8 cellular contexts compared by ENCODE assay signal in genomic region chr19:7831452-7831851, GRCh38. TPM values are rescaled to one million over a fixed set of nuclear protein-coding genes. Genes with fewer than 3 reads are reported as not detected.
DNase-seq lines count a peak whose midpoint lies in the region; ATAC-seq and TF ChIP-seq lines count a peak whose summit lies in the region.

No MANE protein-coding gene starts in this region.

- no peaks in the 10 kb centered on the region for H4K20me1 ChIP-seq in GM23248 (ENCODE audit: insufficient read depth)

- H3K9me2 ChIP-seq in GM23248 (ENCODE audit: insufficient read depth) = no peaks in the 10 kb centered on the region

- TF ChIP-seq EP300 in esophagus muscularis mucosa (IDR thresholded peaks at IDR 0.05) = no peak

- H3K9me3 ChIP-seq in GM23248 (ENCODE audit: low read depth) (no peaks in the 10 kb centered on the region), esophagus muscularis mucosa (no peaks in the 10 kb centered on the region)

- H3K4me3 Mint-ChIP-seq in activated T-helper 2 cell treated with anti-CD3 and anti-CD28 coated beads, Interferon-gamma antibody, Interleukin-2, Interleukin-4, amounts not matched to agents 10 μg/mL and 5 μg/mL and 100 μg/mL, durations not matched to agents 14 hours and 24 hours and 36 hours (ENCODE audit: low read depth) = peak overlapping the region; percentile 86

- H2AFZ ChIP-seq in GM23248 = no peak overlapping the region

- peaks cover 29% of the 10 kb centered on the region for H3K79me2 ChIP-seq in GM23248 (ENCODE audit: insufficient read depth)

- H3K36me3 ChIP-seq in GM23248 (ENCODE audit: low read depth) (no peaks in the 10 kb centered on the region), esophagus muscularis mucosa (no peaks in the 10 kb centered on the region)

- no peak overlapping the region for H3K9ac ChIP-seq in GM23248

- DNase-seq in ACHN (peak; percentile 8), GM23248 (peak; percentile 69), iris pigment epithelial cell (ENCODE audit: low read depth) (peak; percentile 36), cerebellum (ENCODE audit: low spot score) (no peak), esophagus muscularis mucosa (ENCODE audit: extremely low spot score) (no peak)
- no peak for DNase-seq in activated T-helper 2 cell treated with anti-CD3 and anti-CD28 coated beads, Interferon-gamma antibody, Interleukin-2, Interleukin-4, amounts not matched to agents 10 μg/mL and 5 μg/mL and 100 μg/mL, durations not matched to agents 14 hours and 24 hours and 36 hours (ENCODE audit: low spot score)
- no peak for DNase-seq in effector CD4-positive, alpha-beta T cell

- in situ Hi-C loops in ACHN (cut with HindIII; ENCODE audit: low pct_ligation_motif_present, low pct_unique_long_range_greater_than_20kb, low sequenced_read_pairs) (no loop called here), GM23248 (cut with MboI) (no loop called here)

- WGBS in GM23248 (ENCODE audit: low coverage in 1 of 2, low lambda C conversion rate in 2 of 2, missing lambda C conversion rate in 2 of 2), 2 experiments = 67% methylated on average over 10 of the region's 10 CpGs
- 75% methylated on average over 10 of the region's 10 CpGs for WGBS in esophagus muscularis mucosa

- ATAC-seq in HG03108 (IDR thresholded peaks at IDR 0.05; ENCODE audit: unreplicated experiment) = no peak

- H3K4me1 Mint-ChIP-seq in activated T-helper 2 cell treated with anti-CD3 and anti-CD28 coated beads, Interferon-gamma antibody, Interleukin-2, Interleukin-4, amounts not matched to agents 10 μg/mL and 5 μg/mL and 100 μg/mL, durations not matched to agents 14 hours and 24 hours and 36 hours (ENCODE audit: low read depth) = peaks cover 11% of the 10 kb centered on the region

- peaks cover 5% of the 10 kb centered on the region for H3K27me3 Mint-ChIP-seq in activated T-helper 2 cell treated with anti-CD3 and anti-CD28 coated beads, Interferon-gamma antibody, Interleukin-2, Interleukin-4, amounts not matched to agents 10 μg/mL and 5 μg/mL and 100 μg/mL, durations not matched to agents 14 hours and 24 hours and 36 hours (ENCODE audit: low read depth)

- H3K4me1 ChIP-seq in GM23248 (ENCODE audit: insufficient read depth) (peaks cover 16% of the 10 kb centered on the region), esophagus muscularis mucosa (peaks cover 21 to 43% (median 40%) of the 10 kb centered on the region in 4 donors)

- H3K27ac ChIP-seq in GM23248 = no peak overlapping the region
- no peak overlapping the region for H3K27ac ChIP-seq in esophagus muscularis mucosa (replicated peaks in 1 of 4)

- H3K27me3 ChIP-seq in GM23248 (replicated peaks; ENCODE audit: insufficient read depth) (peaks cover 15% of the 10 kb centered on the region; the same call in 1 of the 2 replicates), esophagus muscularis mucosa (no peaks in the 10 kb centered on the region)

- H3K4me3 ChIP-seq in GM23248 = no peak overlapping the region
- peak overlapping the region in 1 of 4 donors; percentile 94 for H3K4me3 ChIP-seq in esophagus muscularis mucosa

- intact Hi-C loops in activated T-helper 2 cell treated with anti-CD3 and anti-CD28 coated beads, Interferon-gamma antibody, Interleukin-2, Interleukin-4, amounts not matched to agents 10 μg/mL and 5 μg/mL and 100 μg/mL, durations not matched to agents 14 hours and 24 hours and 36 hours (cut with micrococcal nuclease) = no loop called here
- intact Hi-C loops in esophagus muscularis mucosa (cut with DNase I) = no loop called here

- H3K9me3 Mint-ChIP-seq in activated T-helper 2 cell treated with anti-CD3 and anti-CD28 coated beads, Interferon-gamma antibody, Interleukin-2, Interleukin-4, amounts not matched to agents 10 μg/mL and 5 μg/mL and 100 μg/mL, durations not matched to agents 14 hours and 24 hours and 36 hours = no peaks in the 10 kb centered on the region

- H3K36me3 Mint-ChIP-seq in activated T-helper 2 cell treated with anti-CD3 and anti-CD28 coated beads, Interferon-gamma antibody, Interleukin-2, Interleukin-4, amounts not matched to agents 10 μg/mL and 5 μg/mL and 100 μg/mL, durations not matched to agents 14 hours and 24 hours and 36 hours (ENCODE audit: low read depth) = no peaks in the 10 kb centered on the region

- H3F3A ChIP-seq in GM23248 (ENCODE audit: insufficient read depth) = no peaks in the 10 kb centered on the region

- TF ChIP-seq POLR2A in esophagus muscularis mucosa (IDR thresholded peaks at IDR 0.05; ENCODE audit: low read depth) = no peak

- TF ChIP-seq CTCF in esophagus muscularis mucosa (IDR thresholded peaks at IDR 0.05) = peak in 1 of 3 experiments; percentile 22

- H3K4me2 ChIP-seq in GM23248 (ENCODE audit: unreplicated experiment) = peak overlapping the region; percentile 54

- no peak overlapping the region for H3K27ac Mint-ChIP-seq in activated T-helper 2 cell treated with anti-CD3 and anti-CD28 coated beads, Interferon-gamma antibody, Interleukin-2, Interleukin-4, amounts not matched to agents 10 μg/mL and 5 μg/mL and 100 μg/mL, durations not matched to agents 14 hours and 24 hours and 36 hours

RNA-seq across cellular contexts. Expression of gene EVI5L, which starts 1.4 kb away (rescaled TPM):
- 24.3 and 26.8 TPM in 2 replicates for total RNA-seq in GM23248 (2014; rRNA removed; shearing (Covaris generic))
- 6.9 and 8.4 TPM in 2 replicates for polyA plus RNA-seq in GM23248 (2016; fragmentation: Nextera tagmentation; extraction: Ambion mirVana)
- 3.8 and 4.5 TPM in 2 replicates for total RNA-seq in activated T-helper 2 cell treated with anti-CD3 and anti-CD28 coated beads, Interferon-gamma antibody, Interleukin-2, Interleukin-4, amounts not matched to agents 10 μg/mL and 5 μg/mL and 100 μg/mL, durations not matched to agents 14 hours and 24 hours and 36 hours
- 24.7 TPM for total RNA-seq in cerebellum
- total RNA-seq in esophagus muscularis mucosa = 10 to 100 TPM; 19.9 to 42.0 (median 29.2) TPM

RNA-seq across cellular contexts. Expression of gene PRR36, which starts 42.7 kb away (rescaled TPM):
- not detected in 2 replicates for total RNA-seq in GM23248 (2014; rRNA removed; shearing (Covaris generic))
- 0.10 TPM in 1 of 2 replicates, not detected in the other for polyA plus RNA-seq in GM23248 (2016; fragmentation: Nextera tagmentation; extraction: Ambion mirVana)
- total RNA-seq in activated T-helper 2 cell treated with anti-CD3 and anti-CD28 coated beads, Interferon-gamma antibody, Interleukin-2, Interleukin-4, amounts not matched to agents 10 μg/mL and 5 μg/mL and 100 μg/mL, durations not matched to agents 14 hours and 24 hours and 36 hours = 0.05 TPM in 1 of 2 replicates, not detected in the other
- total RNA-seq in cerebellum = 2.4 TPM
- total RNA-seq in esophagus muscularis mucosa = under 1 TPM in 1 of 4 donors, not detected in 3; 0.52 TPM

RNA-seq across cellular contexts. Expression of gene LRRC8E, which starts 56.9 kb away (rescaled TPM):
- total RNA-seq in GM23248 (2014; rRNA removed; shearing (Covaris generic)) = 3.5 and 3.6 TPM in 2 replicates
- polyA plus RNA-seq in GM23248 (2016; fragmentation: Nextera tagmentation; extraction: Ambion mirVana) = 3.7 and 4.0 TPM in 2 replicates
- total RNA-seq in activated T-helper 2 cell treated with anti-CD3 and anti-CD28 coated beads, Interferon-gamma antibody, Interleukin-2, Interleukin-4, amounts not matched to agents 10 μg/mL and 5 μg/mL and 100 μg/mL, durations not matched to agents 14 hours and 24 hours and 36 hours = not detected in 2 replicates
- not detected for total RNA-seq in cerebellum
- total RNA-seq in esophagus muscularis mucosa = 1 to 10 TPM in 1 of 4 donors, under 1 TPM in 2, not detected in 1; 0.33 to 1.0 (median 0.46) TPM

Comparison
In these comparisons a context has a peak if more than half of its experiments do, and no peak if none do; other contexts are left out.
1. DNase-seq: peak in ACHN (single experiment), GM23248 (single experiment) and iris pigment epithelial cell (single experiment); none in activated T-helper 2 cell treated with anti-CD3 and anti-CD28 coated beads, Interferon-gamma antibody, Interleukin-2, Interleukin-4, amounts not matched to agents 10 μg/mL and 5 μg/mL and 100 μg/mL, durations not matched to agents 14 hours and 24 hours and 36 hours (single experiment), cerebellum (single experiment), esophagus muscularis mucosa (single experiment) and effector CD4-positive, alpha-beta T cell (single experiment).